8 cellular contexts compared by ENCODE assay signal in genomic region chr2:134087371-134087921, GRCh38.
DNase-seq lines count a peak whose midpoint lies in the region; ATAC-seq and FAIRE-seq lines count a peak whose summit lies in the region.

No MANE protein-coding gene starts in this region.

- ATAC-seq in HG02938 (IDR thresholded peaks at IDR 0.05; ENCODE audit: unreplicated experiment), result peak; percentile 84
- no peak for ATAC-seq in stimulated activated naive CD8-positive, alpha-beta T cell treated with anti-CD3 and anti-CD28 coated beads, Interleukin-15, Interleukin-2, amounts not matched to agents 100 U/mL and 50 U/mL, for 24 hours

- DNase-seq in DMS53 (lab: John Stamatoyannopoulos, UW), result peak; percentile 26
- no peak for DNase-seq in DMS53 treated with DMSO at 0.1 percent for 48 hours (lab: John Stamatoyannopoulos, UW; ENCODE audit: unreplicated experiment)
- DNase-seq in NCI-H526 (lab: John Stamatoyannopoulos, UW), result peak; percentile 54 to 81
- peak; percentile 53 for DNase-seq in urothelium cell line (ENCODE audit: low spot score)
- DNase-seq in hippocampal formation (lab: John Stamatoyannopoulos, UW), result no peak
- DNase-seq in stimulated activated naive CD8-positive, alpha-beta T cell treated with anti-CD3 and anti-CD28 coated beads, Interleukin-15, Interleukin-2, amounts not matched to agents 100 U/mL and 50 U/mL, for 24 hours, result no peak
- DNase-seq in activated naive CD4-positive, alpha-beta T cell (lab: John Stamatoyannopoulos, UW), result no peak

- FAIRE-seq in urothelium cell line (lab: Jason Lieb, UNC), result no peak

Comparison
In these comparisons a context has a peak if more than half of its experiments do, and no peak if none do; other contexts are left out.
1. DNase-seq: peak in DMS53 (single experiment), NCI-H526 (2 of 2) and urothelium cell line (single experiment); none in DMS53 treated with DMSO at 0.1 percent for 48 hours (single experiment), hippocampal formation (0 of 2), stimulated activated naive CD8-positive, alpha-beta T cell treated with anti-CD3 and anti-CD28 coated beads, Interleukin-15, Interleukin-2, amounts not matched to agents 100 U/mL and 50 U/mL, for 24 hours (single experiment) and activated naive CD4-positive, alpha-beta T cell (0 of 4).